31 cellular contexts compared by ENCODE assay signal in genomic region chr14:36748814-36749213, GRCh38.
"Had no signal": no experiment of that assay in that cellular context is flagged by ENCODE, and none has a peak within 500 bp of the region (broad histone marks: within the 10 kb centered on the region; RNA-seq: fewer than 3 reads in every experiment).

No MANE protein-coding gene starts in this region.

- H3K9me3 ChIP-seq: ovary, testis, vagina had no signal

- H3K27me3 Mint-ChIP-seq: progenitor cell of endocrine pancreas; stimulated activated memory B cell treated with anti-CD40 and anti-IgM and Interleukin-4, amounts not matched to agents 10 μg/mL and 1 μg/mL and 100 μg/mL, for 72 hours had no signal

- DNase-seq: natural killer cell; occipital lobe; ovary; posterior cingulate gyrus; psoas muscle; right cardiac atrium; spleen; stimulated activated CD4-positive, alpha-beta T cell treated with anti-CD3 and anti-CD28 coated beads, Interleukin-12 subunit alpha, Interleukin-12 subunit beta, amount 100 ng/mL, for 4 hours; stimulated activated CD4-positive, alpha-beta T cell treated with anti-CD3 and anti-CD28 coated beads, Interleukin-1b, Interleukin-23, amount 100 ng/mL, for 48 hours; stimulated activated CD4-positive, alpha-beta T cell treated with anti-CD3 and anti-CD28 coated beads, Interleukin-4, amount 100 ng/mL, for 1 hour; stimulated activated CD4-positive, alpha-beta T cell treated with anti-CD3 and anti-CD28 coated beads, Interleukin-4, amount 100 ng/mL, for 4 hours; stimulated activated CD8-positive, alpha-beta memory T cell treated with anti-CD3 and anti-CD28 coated beads, Interleukin-4, amount 100 ng/mL, for 48 hours; stimulated activated naive CD4-positive, alpha-beta T cell; stimulated activated naive CD8-positive, alpha-beta T cell treated with anti-CD3 and anti-CD28 coated beads, Interleukin-15, amount 100 ng/mL, for 72 hours; stimulated activated naive CD8-positive, alpha-beta T cell treated with anti-CD3 and anti-CD28 coated beads, Interleukin-15, Interleukin-2, amounts not matched to agents 100 U/mL and 50 U/mL, for 24 hours; substantia nigra; testis; tibial artery; transverse colon; upper lobe of left lung had no signal

- H2AFZ ChIP-seq: neural progenitor cell, parathyroid adenoma had no signal

- H3K27me3 ChIP-seq: ovary, spleen, suprapubic skin, testis, tibial artery, transverse colon, upper lobe of left lung, vagina had no signal

- H3K27ac Mint-ChIP-seq: natural killer cell; nephron; neural progenitor cell; progenitor cell of endocrine pancreas; stimulated activated memory B cell treated with anti-CD40 and anti-IgM and Interleukin-4, amounts not matched to agents 10 μg/mL and 1 μg/mL and 100 μg/mL, for 72 hours; stimulated activated naive CD8-positive, alpha-beta T cell treated with anti-CD3 and anti-CD28 coated beads, Interleukin-15, amount 100 ng/mL, for 72 hours had no signal

- ATAC-seq: natural killer cell; psoas muscle; right cardiac atrium; sciatic nerve; stimulated activated memory B cell treated with anti-CD40 and anti-IgM and Interleukin-4, amounts not matched to agents 10 μg/mL and 1 μg/mL and 100 μg/mL, for 72 hours; stimulated activated naive CD8-positive, alpha-beta T cell treated with anti-CD3 and anti-CD28 coated beads, Interleukin-15, amount 100 ng/mL, for 72 hours; stimulated activated naive CD8-positive, alpha-beta T cell treated with anti-CD3 and anti-CD28 coated beads, Interleukin-15, Interleukin-2, amounts not matched to agents 100 U/mL and 50 U/mL, for 24 hours had no signal

- H3K4me3 ChIP-seq: neural progenitor cell, ovary, psoas muscle, skin epidermis, smooth muscle cell, spleen, suprapubic skin, testis, tibial artery, transverse colon, upper lobe of left lung, vagina had no signal

- FAIRE-seq: urothelium cell line had no signal

- H3K9ac ChIP-seq: neural progenitor cell, parathyroid adenoma had no signal

- H3K4me1 ChIP-seq: neural progenitor cell, psoas muscle, spleen, suprapubic skin, testis, tibial artery, upper lobe of left lung, vagina had no signal

- H3K4me2 ChIP-seq: neural progenitor cell, smooth muscle cell had no signal

- H3K27ac ChIP-seq: neural progenitor cell, ovary, parathyroid adenoma, psoas muscle, skin epidermis, spleen, suprapubic skin, testis, tibial artery, transverse colon, upper lobe of left lung, vagina had no signal

- H3K36me3 ChIP-seq: ovary, spleen, suprapubic skin, tibial artery, transverse colon, upper lobe of left lung, vagina had no signal

- H3K36me3 Mint-ChIP-seq: natural killer cell; neural progenitor cell; stimulated activated memory B cell treated with anti-CD40 and anti-IgM and Interleukin-4, amounts not matched to agents 10 μg/mL and 1 μg/mL and 100 μg/mL, for 72 hours had no signal

- H3K4me1 Mint-ChIP-seq: natural killer cell; nephron; neural progenitor cell; stimulated activated memory B cell treated with anti-CD40 and anti-IgM and Interleukin-4, amounts not matched to agents 10 μg/mL and 1 μg/mL and 100 μg/mL, for 72 hours; stimulated activated naive CD8-positive, alpha-beta T cell treated with anti-CD3 and anti-CD28 coated beads, Interleukin-15, amount 100 ng/mL, for 72 hours had no signal

- H3K4me3 Mint-ChIP-seq: natural killer cell; nephron; neural progenitor cell; stimulated activated memory B cell treated with anti-CD40 and anti-IgM and Interleukin-4, amounts not matched to agents 10 μg/mL and 1 μg/mL and 100 μg/mL, for 72 hours; stimulated activated naive CD8-positive, alpha-beta T cell treated with anti-CD3 and anti-CD28 coated beads, Interleukin-15, amount 100 ng/mL, for 72 hours had no signal
